7 cellular contexts compared by ENCODE assay signal in genomic region chr15:85408270-85408746, GRCh38. TPM values are rescaled to one million over a fixed set of nuclear protein-coding genes. Genes with fewer than 3 reads are reported as not detected.
A peak's percentile ranks its signal among the peaks of the same experiment; 100 is the strongest.
DNase-seq lines count a peak whose midpoint lies in the region; ATAC-seq and TF ChIP-seq lines count a peak whose summit lies in the region.

No MANE protein-coding gene starts in this region.

- H3K9me3 ChIP-seq in spleen (no peaks in the 10 kb centered on the region), ovary (no peaks in the 10 kb centered on the region)

- no peak for TF ChIP-seq POLR2A in spleen (IDR thresholded peaks at IDR 0.05)
- TF ChIP-seq POLR2A in ovary (IDR thresholded peaks at IDR 0.05), result no peak

- intact Hi-C loops in activated CD8-positive, alpha-beta T cell treated with anti-CD3 and anti-CD28 coated beads for 36 hours (cut with micrococcal nuclease), result loop anchor here (2.0 kb wide), 1 partner anchor 78 kb away; no protein-coding TSS in a partner anchor
- intact Hi-C loops in spleen (cut with DNase I; ENCODE audit: low total_unique reads), result no loop called here
- intact Hi-C loops in ovary (cut with DNase I), result loop anchor here in 1 of 4 donors (10.0 kb wide), 1 partner anchor 114 kb away; no protein-coding TSS in a partner anchor
- intact Hi-C loops in left ventricle myocardium superior (cut with micrococcal nuclease), result no loop called here

- no peaks in the 10 kb centered on the region for H3K9me3 Mint-ChIP-seq in activated CD8-positive, alpha-beta T cell treated with anti-CD3 and anti-CD28 coated beads for 36 hours

- peaks cover 21 to 100% (median 71%) of the 10 kb centered on the region in 6 donors for H3K4me1 ChIP-seq in spleen
- H3K4me1 ChIP-seq in ovary (ENCODE audit: insufficient read depth), result peaks cover 15% of the 10 kb centered on the region

- ATAC-seq in GM19328 (IDR thresholded peaks at IDR 0.05; ENCODE audit: unreplicated experiment) (peak; percentile 57), HG03135 (IDR thresholded peaks at IDR 0.05; ENCODE audit: unreplicated experiment) (peak; percentile 60), left ventricle myocardium superior (no peak)
- peak; percentile 57 for ATAC-seq in activated CD8-positive, alpha-beta T cell treated with anti-CD3 and anti-CD28 coated beads for 36 hours

- H3K27ac ChIP-seq in spleen (peak overlapping the region in 6 of 8 donors; percentile 53 to 81 (median 61)), ovary (no peak overlapping the region)

- H3K27me3 ChIP-seq in spleen (replicated peaks in 1 of 7) (no peaks in the 10 kb centered on the region), ovary (no peaks in the 10 kb centered on the region)

- H3K4me3 ChIP-seq in spleen (peak overlapping the region in 1 of 8 donors; percentile 7), ovary (no peak overlapping the region)

- 53 to 66% (median 55%) methylated on average over 6 of the region's 6 CpGs for WGBS in spleen, 5 donors
- 89 to 94% (median 93%) methylated on average over 6 of the region's 6 CpGs for WGBS in ovary, 3 donors

- no peak for TF ChIP-seq CTCF in activated CD8-positive, alpha-beta T cell treated with anti-CD3 and anti-CD28 coated beads for 36 hours (IDR thresholded peaks at IDR 0.05)
- TF ChIP-seq CTCF in spleen (IDR thresholded peaks at IDR 0.05 in 8 of 11, conservative IDR thresholded peaks at IDR 0.05 in 3 of 11) (no peak), ovary (IDR thresholded peaks at IDR 0.05) (no peak)

- CTCF ChIA-PET in activated CD8-positive, alpha-beta T cell treated with anti-CD3 and anti-CD28 coated beads for 36 hours (lab: Charles Lee), result interaction anchor here (1.1 kb wide), 1 partner anchor 11 kb away, joined by 4 read pairs; no protein-coding TSS in a partner anchor

- H3K4me1 Mint-ChIP-seq in activated CD8-positive, alpha-beta T cell treated with anti-CD3 and anti-CD28 coated beads for 36 hours (ENCODE audit: low read depth), result peaks cover 81% of the 10 kb centered on the region

- H3K4me3 Mint-ChIP-seq in activated CD8-positive, alpha-beta T cell treated with anti-CD3 and anti-CD28 coated beads for 36 hours, result peak overlapping the region; percentile 12

- peak overlapping the region; percentile 84 for H3K27ac Mint-ChIP-seq in activated CD8-positive, alpha-beta T cell treated with anti-CD3 and anti-CD28 coated beads for 36 hours

- peak; percentile 55 for DNase-seq in activated CD8-positive, alpha-beta T cell treated with anti-CD3 and anti-CD28 coated beads for 36 hours
- no peak for DNase-seq in spleen
- no peak for DNase-seq in DMS114 treated with DMSO at 0.1 percent for 48 hours (lab: John Stamatoyannopoulos, UW; ENCODE audit: unreplicated experiment)
- DNase-seq in ovary, result no peak
- DNase-seq in left ventricle myocardium superior, result no peak

- peaks cover 6% of the 10 kb centered on the region for H3K36me3 Mint-ChIP-seq in activated CD8-positive, alpha-beta T cell treated with anti-CD3 and anti-CD28 coated beads for 36 hours (ENCODE audit: low read depth)

- no peaks in the 10 kb centered on the region for H3K36me3 ChIP-seq in spleen
- no peaks in the 10 kb centered on the region for H3K36me3 ChIP-seq in ovary

- POLR2A ChIA-PET in activated CD8-positive, alpha-beta T cell treated with anti-CD3 and anti-CD28 coated beads for 36 hours (lab: Charles Lee), result interaction anchor here (0.6 to 1.1 kb wide), 2 partner anchors 23 to 672 kb away, joined by 4 to 6 read pairs; no protein-coding TSS in a partner anchor

- no peak for TF ChIP-seq EP300 in ovary (IDR thresholded peaks at IDR 0.05)

- no peaks in the 10 kb centered on the region for H3K27me3 Mint-ChIP-seq in activated CD8-positive, alpha-beta T cell treated with anti-CD3 and anti-CD28 coated beads for 36 hours

RNA-seq across cellular contexts. Expression of gene AKAP13, which starts 27.9 kb away (rescaled TPM):
- total RNA-seq in activated CD8-positive, alpha-beta T cell treated with anti-CD3 and anti-CD28 coated beads for 36 hours, result 10 to 100 TPM; 79.1 to 79.5 TPM
- total RNA-seq in spleen, result 100 to 1,000 TPM; 228 to 413 (median 271) TPM
- 10 to 100 TPM; 35.4 to 68.8 (median 59.4) TPM for polyA plus RNA-seq in spleen
- total RNA-seq in ovary, result 100 to 1,000 TPM in 3 of 7 donors, 10 to 100 TPM in 4; 88.2 to 190 (median 99.8) TPM
- polyA plus RNA-seq in ovary, result 10 to 100 TPM; 45.3 to 94.0 TPM
- 284 TPM for total RNA-seq in left ventricle myocardium superior

Comparison
In these comparisons a context has a peak if more than half of its experiments do, and no peak if none do; other contexts are left out.
1. H3K27ac ChIP-seq: peak in spleen (6 of 8); none in ovary (0 of 2).